25 cellular contexts compared by ENCODE assay signal in genomic region chr3:134072881-134073582, GRCh38. TPM values are rescaled to one million over a fixed set of nuclear protein-coding genes. Genes with fewer than 3 reads are reported as not detected.
"Had no signal": no experiment of that assay in that cellular context is flagged by ENCODE, and none has a peak within 500 bp of the region (broad histone marks: within the 10 kb centered on the region; RNA-seq: fewer than 3 reads in every experiment).

No MANE protein-coding gene starts in this region.

- H3K4me1 Mint-ChIP-seq: activated CD4-positive, alpha-beta T cell treated with anti-CD3 and anti-CD28 coated beads for 36 hours had no signal

- H3K36me3 Mint-ChIP-seq: activated naive CD8-positive, alpha-beta T cell; naive thymus-derived CD8-positive, alpha-beta T cell had no signal

- H3K36me3 ChIP-seq: gastroesophageal sphincter, right atrium auricular region, thoracic aorta, upper lobe of left lung had no signal

- H3K4me2 ChIP-seq: hepatocyte, smooth muscle cell had no signal

- H3K4me1 ChIP-seq: psoas muscle had no signal

- H3K9me3 ChIP-seq: gastroesophageal sphincter, psoas muscle, right atrium auricular region, thoracic aorta, upper lobe of left lung had no signal

- H3K27me3 ChIP-seq: gastroesophageal sphincter, hepatocyte, right atrium auricular region, upper lobe of left lung had no signal

- H2AFZ ChIP-seq: hepatocyte had no signal

- H3K79me2 ChIP-seq: hepatocyte had no signal

- H3K27ac Mint-ChIP-seq: activated CD4-positive, alpha-beta T cell treated with anti-CD3 and anti-CD28 coated beads for 36 hours; activated naive CD8-positive, alpha-beta T cell; activated T-cell treated with anti-CD3 and anti-CD28 coated beads, Interleukin-2, amount 50 U/mL, for 72 hours; naive thymus-derived CD8-positive, alpha-beta T cell had no signal

- ATAC-seq: activated CD4-positive, alpha-beta T cell treated with anti-CD3 and anti-CD28 coated beads for 36 hours; activated T-cell treated with anti-CD3 and anti-CD28 coated beads, Interleukin-2, amount 50 U/mL, for 72 hours; gastroesophageal sphincter; left colon; naive thymus-derived CD8-positive, alpha-beta T cell; psoas muscle had no signal

- H3K9me3 Mint-ChIP-seq: activated T-cell treated with anti-CD3 and anti-CD28 coated beads, Interleukin-2, amount 50 U/mL, for 72 hours had no signal

- DNase-seq: activated CD4-positive, alpha-beta T cell treated with anti-CD3 and anti-CD28 coated beads for 36 hours; activated CD4-positive, alpha-beta T cell treated with anti-CD3 and anti-CD28 coated beads, Interleukin-2, amount 50 U/mL, for 4 hours; activated CD4-positive, CD25-positive, alpha-beta regulatory T cell; activated naive CD4-positive, alpha-beta T cell; activated T-cell treated with anti-CD3 and anti-CD28 coated beads for 4 hours; activated T-cell treated with anti-CD3 and anti-CD28 coated beads, Interleukin-2, amount 50 U/mL, for 72 hours; anterior cingulate cortex; effector memory CD4-positive, alpha-beta T cell; erythroblast; left colon; naive thymus-derived CD8-positive, alpha-beta T cell; psoas muscle; stimulated activated CD4-positive, alpha-beta T cell treated with anti-CD3 and anti-CD28 coated beads, Interleukin-15, amount 100 ng/mL, for 24 hours; stimulated activated naive CD4-positive, alpha-beta T cell treated with Interleukin-2 at 50 U/mL for 16 hours had no signal

- H3K4me3 Mint-ChIP-seq: activated CD4-positive, alpha-beta T cell treated with anti-CD3 and anti-CD28 coated beads for 36 hours; activated naive CD8-positive, alpha-beta T cell; activated T-cell treated with anti-CD3 and anti-CD28 coated beads, Interleukin-2, amount 50 U/mL, for 72 hours; naive thymus-derived CD8-positive, alpha-beta T cell had no signal

- H3K4me3 ChIP-seq: gastroesophageal sphincter, hepatocyte, psoas muscle, right atrium auricular region, smooth muscle cell, thoracic aorta, upper lobe of left lung had no signal

- H3K27ac ChIP-seq: gastroesophageal sphincter, hepatocyte, psoas muscle, right atrium auricular region, thoracic aorta had no signal

- H3K27me3 Mint-ChIP-seq: activated CD4-positive, alpha-beta T cell treated with anti-CD3 and anti-CD28 coated beads for 36 hours; activated naive CD8-positive, alpha-beta T cell had no signal

- FAIRE-seq: bronchial epithelial cell, colon, keratinocyte had no signal

RNA-seq across cellular contexts. Expression of gene SLCO2A1, which starts 43.3 kb away (rescaled TPM):
- total RNA-seq: activated CD4-positive, alpha-beta T cell treated with anti-CD3 and anti-CD28 coated beads for 36 hours; bronchial epithelial cell; naive thymus-derived CD8-positive, alpha-beta T cell; T-helper 1 cell treated with Interleukin-12 subunit alpha and Interleukin-12 subunit beta and Interleukin-4 antibody, amounts not matched to agents 30 ng/mL and 1 ng/mL, for 36 hours had no signal
- polyA plus RNA-seq: naive thymus-derived CD8-positive, alpha-beta T cell had no signal
